10 cellular contexts compared by ENCODE assay signal in genomic region chr17:77382966-77383612, GRCh38.
DNase-seq lines count a peak whose midpoint lies in the region; ATAC-seq, FAIRE-seq and TF ChIP-seq lines count a peak whose summit lies in the region.
"Had no signal": no experiment of that assay in that cellular context is flagged by ENCODE, and none has a peak within 500 bp of the region (broad histone marks: within the 10 kb centered on the region; RNA-seq: fewer than 3 reads in every experiment).

No MANE protein-coding gene starts in this region.

- H3K4me3 ChIP-seq in DOHH2 (ENCODE audit: low read length): no peak overlapping the region
- H3K4me3 ChIP-seq in OCI-LY1 (ENCODE audit: low read depth, low read length, poor library complexity, severe bottlenecking): no peak overlapping the region
- no peak overlapping the region for H3K4me3 ChIP-seq in foreskin fibroblast (ENCODE audit: low read depth in 1 of 2, low read length in 2 of 2)
- H3K4me3 ChIP-seq in skeletal muscle satellite cell (ENCODE audit: low read length): no peak overlapping the region
- H3K4me3 ChIP-seq: K562 had no signal

- no peak for FAIRE-seq in RCC 7860 (lab: Jason Lieb, UNC)
- FAIRE-seq: K562 had no signal

- no peaks in the 10 kb centered on the region for H3K27me3 ChIP-seq in DOHH2 (ENCODE audit: control insufficient read depth, low read length)
- H3K27me3 ChIP-seq in OCI-LY1 (ENCODE audit: insufficient read depth, low read length): peaks cover 8% of the 10 kb centered on the region; the same call in 1 of the 2 replicates
- H3K27me3 ChIP-seq in skeletal muscle satellite cell (ENCODE audit: control insufficient read depth, insufficient read depth, low read length): no peaks in the 10 kb centered on the region

- H3K9me3 ChIP-seq in DOHH2 (ENCODE audit: control insufficient read depth, insufficient read depth, low read length) (no peaks in the 10 kb centered on the region), OCI-LY1 (ENCODE audit: low read length) (no peaks in the 10 kb centered on the region), skeletal muscle satellite cell (replicated peaks; ENCODE audit: low read length) (no peaks in the 10 kb centered on the region)

- H3K9ac ChIP-seq in OCI-LY1 (ENCODE audit: low read length) (no peak overlapping the region), skeletal muscle satellite cell (ENCODE audit: low read depth, low read length) (no peak overlapping the region)

- H3K4me1 ChIP-seq in DOHH2 (ENCODE audit: control insufficient read depth, low read length) (peaks cover 17% of the 10 kb centered on the region), OCI-LY1 (ENCODE audit: insufficient read depth, low read length, severe bottlenecking) (peaks cover 18% of the 10 kb centered on the region), skeletal muscle satellite cell (ENCODE audit: control insufficient read depth, insufficient read depth, low read length) (peaks cover 88% of the 10 kb centered on the region)

- DNase-seq in foreskin fibroblast (peak; percentile 69 to 81), islet precursor cell (no peak), RCC 7860 (ENCODE audit: low spot score) (no peak)
- DNase-seq in effector CD8-positive, alpha-beta T cell (lab: John Stamatoyannopoulos, UW): no peak
- DNase-seq: activated B cell treated with CpG ODN at 0.5 μM for 24 hours had no signal

- H3F3A ChIP-seq in DOHH2 (ENCODE audit: control insufficient read depth, insufficient read depth) (no peaks in the 10 kb centered on the region), OCI-LY1 (ENCODE audit: insufficient read depth, low read length) (no peaks in the 10 kb centered on the region)

- TF ChIP-seq CTCF in DOHH2 (IDR thresholded peaks at IDR 0.05; ENCODE audit: low read depth, low read length, poor library complexity, severe bottlenecking) (no peak), OCI-LY1 (IDR thresholded peaks at IDR 0.05; ENCODE audit: low read length) (no peak), foreskin fibroblast (IDR thresholded peaks at IDR 0.05; ENCODE audit: low read depth, low read length) (no peak)

- no peak for ATAC-seq in GM19023 (IDR thresholded peaks at IDR 0.05; ENCODE audit: unreplicated experiment)
- ATAC-seq: K562 had no signal

- H3K36me3 ChIP-seq in DOHH2 (ENCODE audit: control insufficient read depth, low read length) (no peaks in the 10 kb centered on the region), OCI-LY1 (ENCODE audit: insufficient read depth, low read length) (no peaks in the 10 kb centered on the region), skeletal muscle satellite cell (ENCODE audit: insufficient read depth, low read length) (peaks cover 12% of the 10 kb centered on the region)

- no peak overlapping the region for H2AFZ ChIP-seq in OCI-LY1 (ENCODE audit: low read length)

- peak overlapping the region; percentile 30 for H3K4me2 ChIP-seq in DOHH2 (ENCODE audit: low read length)
- peak overlapping the region; percentile 16; the same call in 1 of the 2 replicates for H3K4me2 ChIP-seq in OCI-LY1 (ENCODE audit: low read length)
- H3K4me2 ChIP-seq in skeletal muscle satellite cell (ENCODE audit: low read length): peak overlapping the region; percentile 50

- H3K9me2 ChIP-seq in DOHH2 (replicated peaks; ENCODE audit: control insufficient read depth, low read length): no peaks in the 10 kb centered on the region
- H3K9me2 ChIP-seq in OCI-LY1 (ENCODE audit: low read depth, low read length): no peaks in the 10 kb centered on the region

- H3K79me2 ChIP-seq in DOHH2 (ENCODE audit: control insufficient read depth, low read length): no peaks in the 10 kb centered on the region
- no peaks in the 10 kb centered on the region for H3K79me2 ChIP-seq in OCI-LY1 (ENCODE audit: insufficient read depth, low read length)

- H4K20me1 ChIP-seq in DOHH2 (ENCODE audit: control insufficient read depth, insufficient read depth, low read depth, low read length) (peaks cover 3% of the 10 kb centered on the region; the same call in 1 of the 2 replicates), OCI-LY1 (ENCODE audit: insufficient read depth, low read length) (no peaks in the 10 kb centered on the region)

- H3K27ac ChIP-seq in DOHH2 (ENCODE audit: low read depth, low read length) (no peak overlapping the region), OCI-LY1 (ENCODE audit: low read depth, low read length, poor library complexity, severe bottlenecking) (peak overlapping the region; percentile 47)

Comparison
In these comparisons a context has a peak if more than half of its experiments do, and no peak if none do; other contexts are left out.
1. DNase-seq: peak in foreskin fibroblast (2 of 2); none in islet precursor cell (single experiment), effector CD8-positive, alpha-beta T cell (single experiment) and RCC 7860 (single experiment).
2. Peak in every context shown above with its lines, with median percentiles within 50 percentile points of each other: H3K4me2 ChIP-seq.